Comparison of ENCODE assay signal across 10 cellular contexts in genomic region chr11:94925422-94926270, GRCh38. TPM values are rescaled to one million over a fixed set of nuclear protein-coding genes. Genes with fewer than 3 reads are reported as not detected.
A peak's percentile ranks its signal among the peaks of the same experiment; 100 is the strongest.
DNase-seq lines count a peak whose midpoint lies in the region; ATAC-seq and TF ChIP-seq lines count a peak whose summit lies in the region.
"Had no signal": no experiment of that assay in that cellular context is flagged by ENCODE, and none has a peak within 500 bp of the region (broad histone marks: within the 10 kb centered on the region; RNA-seq: fewer than 3 reads in every experiment).

No MANE protein-coding gene starts in this region.

- H3K4me3 ChIP-seq in left ventricle myocardium inferior (no peak overlapping the region), vagina (no peak overlapping the region)
- H3K4me3 ChIP-seq: lung had no signal

- no peak for TF ChIP-seq POLR2A in vagina (IDR thresholded peaks at IDR 0.05)

- DNase-seq in left ventricle myocardium inferior (no peak), Right ventricle myocardium inferior (ENCODE audit: missing footprints) (no peak), KBM-7 (peak; percentile 56), kidney glomerular epithelial cell (lab: John Stamatoyannopoulos, UW) (peak; percentile 86), vagina (ENCODE audit: extremely low spot score in 2 of 2) (no peak), 8988T (no peak), NCI-H748 treated with DMSO at 0.1 percent for 48 hours (lab: John Stamatoyannopoulos, UW) (no peak)
- DNase-seq: Caco-2 had no signal

- H3K27ac ChIP-seq in left ventricle myocardium inferior (replicated peaks) (peak overlapping the region; percentile 86), vagina (peak overlapping the region; percentile 91)

- H3K4me1 ChIP-seq in left ventricle myocardium inferior (peaks cover 50% of the 10 kb centered on the region), vagina (peaks cover 41% of the 10 kb centered on the region)

- intact Hi-C loops in left ventricle myocardium inferior (cut with micrococcal nuclease), result no loop called here
- intact Hi-C loops in Right ventricle myocardium inferior (cut with DNase I), result no loop called here
- intact Hi-C loops in vagina (cut with DNase I), result no loop called here

- H3K27me3 ChIP-seq in left ventricle myocardium inferior (ENCODE audit: low read depth) (peaks cover 2% of the 10 kb centered on the region), vagina (no peaks in the 10 kb centered on the region)

- H3K9me3 ChIP-seq in left ventricle myocardium inferior (replicated peaks) (no peaks in the 10 kb centered on the region), vagina (no peaks in the 10 kb centered on the region)
- H3K9me3 ChIP-seq: Caco-2 had no signal

- no peak for ATAC-seq in Right ventricle myocardium inferior
- ATAC-seq in HG03095 (IDR thresholded peaks at IDR 0.05; ENCODE audit: unreplicated experiment), result no peak

- no peak for TF ChIP-seq CTCF in left ventricle myocardium inferior (IDR thresholded peaks at IDR 0.05; ENCODE audit: borderline replicate concordance)
- no peak for TF ChIP-seq CTCF in vagina (IDR thresholded peaks at IDR 0.05)

- H3K36me3 ChIP-seq in left ventricle myocardium inferior (no peaks in the 10 kb centered on the region), vagina (no peaks in the 10 kb centered on the region)

- in situ Hi-C loops in KBM-7 (cut with MboI; ENCODE audit: low pct_unique_long_range_greater_than_20kb, low sequenced_read_pairs), result no loop called here

RNA-seq across cellular contexts. Expression of gene CWC15, which starts 47.7 kb away (rescaled TPM):
- 71.6 TPM for total RNA-seq in left ventricle myocardium inferior
- 79.1 TPM for total RNA-seq in Right ventricle myocardium inferior
- total RNA-seq in vagina, result 38.1 TPM

RNA-seq across cellular contexts. Expression of gene KDM4D, which starts 47.9 kb away (rescaled TPM):
- total RNA-seq in left ventricle myocardium inferior, result 0.69 TPM
- total RNA-seq in Right ventricle myocardium inferior, result 0.54 TPM
- 0.25 TPM for total RNA-seq in vagina

Comparison
In these comparisons a context has a peak if more than half of its experiments do, and no peak if none do; other contexts are left out.
1. DNase-seq: peak in KBM-7 (single experiment) and kidney glomerular epithelial cell (single experiment); none in left ventricle myocardium inferior (single experiment), Right ventricle myocardium inferior (single experiment), vagina (0 of 2), 8988T (single experiment) and NCI-H748 treated with DMSO at 0.1 percent for 48 hours (single experiment).